In the genomic region with DNA sequence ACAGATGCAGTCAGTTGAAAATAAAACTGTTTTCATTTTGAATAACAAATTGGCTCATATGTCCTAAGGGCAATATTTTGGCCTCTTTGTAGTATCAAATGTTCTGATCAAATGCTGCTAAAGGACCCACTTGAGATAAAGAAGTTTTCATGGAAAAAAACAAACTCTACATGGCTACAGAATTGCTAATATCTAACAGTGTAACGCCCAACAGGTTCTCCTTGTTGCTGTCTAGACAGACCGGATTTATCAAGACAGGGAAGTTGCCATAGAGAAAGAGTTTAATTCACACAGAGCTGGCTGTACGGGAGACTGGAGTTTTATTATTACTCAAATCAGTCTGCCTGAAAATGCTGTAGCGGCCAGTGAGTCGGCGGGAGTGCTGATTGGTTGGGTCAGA, we compare ENCODE assay signal across 33 cellular contexts.
"Had no signal": no experiment of that assay in that cellular context is flagged by ENCODE, and none has a peak within 500 bp of the region (broad histone marks: within the 10 kb centered on the region; RNA-seq: fewer than 3 reads in every experiment).

No MANE protein-coding gene starts in this region.

- H3K27me3 Mint-ChIP-seq: activated CD4-positive, alpha-beta memory T cell treated with anti-CD3 and anti-CD28 coated beads for 36 hours; activated CD4-positive, alpha-beta T cell treated with anti-CD3 and anti-CD28 coated beads for 36 hours; activated CD8-positive, alpha-beta memory T cell treated with anti-CD3 and anti-CD28 coated beads, Interleukin-2, amount 10 ng/mL, durations not matched to agents 7 days and 5 days; activated naive CD8-positive, alpha-beta T cell treated with anti-CD3 and anti-CD28 coated beads for 36 hours; activated naive CD8-positive, alpha-beta T cell treated with anti-CD3 and anti-CD28 coated beads, Interleukin-2, amount 50 U/mL, for 24 hours had no signal

- H3K36me3 ChIP-seq: adrenal gland, esophagus muscularis mucosa, gastrocnemius medialis had no signal

- H3K4me1 ChIP-seq: adrenal gland, body of pancreas, esophagus muscularis mucosa, foreskin keratinocyte, gastrocnemius medialis, heart left ventricle had no signal

- H3K27ac ChIP-seq: adrenal gland, body of pancreas, esophagus muscularis mucosa, foreskin keratinocyte, gastrocnemius medialis, heart left ventricle had no signal

- H3K4me3 ChIP-seq: adrenal gland, body of pancreas, esophagus muscularis mucosa, gastrocnemius medialis, heart left ventricle had no signal

- H3K27ac Mint-ChIP-seq: activated CD4-positive, alpha-beta memory T cell treated with anti-CD3 and anti-CD28 coated beads for 36 hours; activated CD4-positive, alpha-beta T cell treated with anti-CD3 and anti-CD28 coated beads for 36 hours; activated CD4-positive, alpha-beta T cell treated with anti-CD3 and anti-CD28 coated beads, Interleukin-2, amount 10 ng/mL, durations not matched to agents 24 days and 14 days; activated CD8-positive, alpha-beta memory T cell treated with anti-CD3 and anti-CD28 coated beads, Interleukin-2, amount 10 ng/mL, durations not matched to agents 7 days and 5 days; activated CD8-positive, alpha-beta T cell treated with anti-CD3 and anti-CD28 coated beads, Interleukin-2, amount 10 ng/mL, durations not matched to agents 7 days and 5 days; activated naive CD8-positive, alpha-beta T cell treated with anti-CD3 and anti-CD28 coated beads for 36 hours; activated naive CD8-positive, alpha-beta T cell treated with anti-CD3 and anti-CD28 coated beads, Interleukin-2, amount 50 U/mL, for 24 hours; activated T-helper 1 cell treated with anti-CD3 and anti-CD28 coated beads, Interleukin-12 subunit alpha, Interleukin-12 subunit beta, Interleukin-2, Interleukin-4 antibody, amounts not matched to agents 30 ng/mL and 10 ng/mL and 1 ng/mL, durations not matched to agents 14 hours and 24 hours and 36 hours had no signal

- H3K4me1 Mint-ChIP-seq: activated CD4-positive, alpha-beta T cell treated with anti-CD3 and anti-CD28 coated beads for 36 hours; activated CD4-positive, alpha-beta T cell treated with anti-CD3 and anti-CD28 coated beads, Interleukin-2, amount 10 ng/mL, durations not matched to agents 24 days and 14 days; activated CD8-positive, alpha-beta memory T cell treated with anti-CD3 and anti-CD28 coated beads, Interleukin-2, amount 10 ng/mL, durations not matched to agents 7 days and 5 days; activated naive CD8-positive, alpha-beta T cell treated with anti-CD3 and anti-CD28 coated beads for 36 hours; activated naive CD8-positive, alpha-beta T cell treated with anti-CD3 and anti-CD28 coated beads, Interleukin-2, amount 50 U/mL, for 24 hours had no signal

- H3K27me3 ChIP-seq: adrenal gland, body of pancreas, esophagus muscularis mucosa, foreskin keratinocyte, gastrocnemius medialis, heart left ventricle had no signal

- ATAC-seq: activated CD4-positive, alpha-beta T cell treated with anti-CD3 and anti-CD28 coated beads for 36 hours; activated CD8-positive, alpha-beta memory T cell treated with anti-CD3 and anti-CD28 coated beads, Interleukin-2, amount 10 ng/mL, durations not matched to agents 7 days and 5 days; activated CD8-positive, alpha-beta T cell treated with anti-CD3 and anti-CD28 coated beads, Interleukin-2, amount 10 ng/mL, durations not matched to agents 7 days and 5 days; activated naive CD8-positive, alpha-beta T cell treated with anti-CD3 and anti-CD28 coated beads, Interleukin-2, amount 50 U/mL, for 24 hours; body of pancreas; foreskin keratinocyte; gastrocnemius medialis; heart left ventricle had no signal

- DNase-seq: activated CD4-positive, alpha-beta memory T cell treated with anti-CD3 and anti-CD28 coated beads for 36 hours; activated CD4-positive, alpha-beta T cell treated with anti-CD3 and anti-CD28 coated beads for 36 hours; activated CD4-positive, alpha-beta T cell treated with anti-CD3 and anti-CD28 coated beads, Interleukin-2, amount 10 ng/mL, durations not matched to agents 24 days and 14 days; activated CD4-positive, CD25-positive, alpha-beta regulatory T cell; activated CD4-positive, CD25-positive, alpha-beta regulatory T cell treated with anti-CD3 and anti-CD28 coated beads, Interleukin-2, amount 50 U/mL, for 72 hours; activated CD8-positive, alpha-beta memory T cell treated with anti-CD3 and anti-CD28 coated beads, Interleukin-2, amount 10 ng/mL, durations not matched to agents 7 days and 5 days; activated CD8-positive, alpha-beta memory T cell treated with anti-CD3 and anti-CD28 coated beads, Interleukin-2, amount 50 U/mL, for 4 hours; activated CD8-positive, alpha-beta T cell treated with anti-CD3 and anti-CD28 coated beads, Interleukin-2, amount 10 ng/mL, durations not matched to agents 7 days and 5 days; activated gamma-delta T cell; activated naive CD4-positive, alpha-beta T cell; activated naive CD4-positive, alpha-beta T cell treated with anti-CD3 and anti-CD28 coated beads, Interleukin-2, amount 50 U/mL, for 16 hours; activated naive CD8-positive, alpha-beta T cell treated with anti-CD3 and anti-CD28 coated beads for 36 hours; activated naive CD8-positive, alpha-beta T cell treated with anti-CD3 and anti-CD28 coated beads, Interleukin-2, amount 50 U/mL, for 24 hours; activated T-cell treated with anti-CD3 and anti-CD28 coated beads, Interleukin-2, amount 50 U/mL, for 1 hour; activated T-cell treated with anti-CD3 and anti-CD28 coated beads, Interleukin-2, amount 50 U/mL, for 48 hours; adrenal gland; amygdala; aorta; body of pancreas; caudate nucleus; cortex of kidney; dermis blood vessel endothelial cell; effector CD4-positive, alpha-beta T cell; foreskin keratinocyte; gastrocnemius medialis; glutamatergic neuron; heart left ventricle; T-helper 2 cell had no signal

- FAIRE-seq: colon, endometrium, endothelial cell of umbilical vein had no signal

- H3K4me3 Mint-ChIP-seq: activated CD4-positive, alpha-beta memory T cell treated with anti-CD3 and anti-CD28 coated beads for 36 hours; activated CD4-positive, alpha-beta T cell treated with anti-CD3 and anti-CD28 coated beads for 36 hours; activated CD4-positive, alpha-beta T cell treated with anti-CD3 and anti-CD28 coated beads, Interleukin-2, amount 10 ng/mL, durations not matched to agents 24 days and 14 days; activated CD8-positive, alpha-beta memory T cell treated with anti-CD3 and anti-CD28 coated beads, Interleukin-2, amount 10 ng/mL, durations not matched to agents 7 days and 5 days; activated CD8-positive, alpha-beta T cell treated with anti-CD3 and anti-CD28 coated beads, Interleukin-2, amount 10 ng/mL, durations not matched to agents 7 days and 5 days; activated naive CD8-positive, alpha-beta T cell treated with anti-CD3 and anti-CD28 coated beads for 36 hours; activated naive CD8-positive, alpha-beta T cell treated with anti-CD3 and anti-CD28 coated beads, Interleukin-2, amount 50 U/mL, for 24 hours; activated T-helper 1 cell treated with anti-CD3 and anti-CD28 coated beads, Interleukin-12 subunit alpha, Interleukin-12 subunit beta, Interleukin-2, Interleukin-4 antibody, amounts not matched to agents 30 ng/mL and 10 ng/mL and 1 ng/mL, durations not matched to agents 14 hours and 24 hours and 36 hours had no signal

- H3K9me3 ChIP-seq: adrenal gland, body of pancreas, esophagus muscularis mucosa, gastrocnemius medialis had no signal
